ENCODE assay signal across 10 cellular contexts in the genomic region with DNA sequence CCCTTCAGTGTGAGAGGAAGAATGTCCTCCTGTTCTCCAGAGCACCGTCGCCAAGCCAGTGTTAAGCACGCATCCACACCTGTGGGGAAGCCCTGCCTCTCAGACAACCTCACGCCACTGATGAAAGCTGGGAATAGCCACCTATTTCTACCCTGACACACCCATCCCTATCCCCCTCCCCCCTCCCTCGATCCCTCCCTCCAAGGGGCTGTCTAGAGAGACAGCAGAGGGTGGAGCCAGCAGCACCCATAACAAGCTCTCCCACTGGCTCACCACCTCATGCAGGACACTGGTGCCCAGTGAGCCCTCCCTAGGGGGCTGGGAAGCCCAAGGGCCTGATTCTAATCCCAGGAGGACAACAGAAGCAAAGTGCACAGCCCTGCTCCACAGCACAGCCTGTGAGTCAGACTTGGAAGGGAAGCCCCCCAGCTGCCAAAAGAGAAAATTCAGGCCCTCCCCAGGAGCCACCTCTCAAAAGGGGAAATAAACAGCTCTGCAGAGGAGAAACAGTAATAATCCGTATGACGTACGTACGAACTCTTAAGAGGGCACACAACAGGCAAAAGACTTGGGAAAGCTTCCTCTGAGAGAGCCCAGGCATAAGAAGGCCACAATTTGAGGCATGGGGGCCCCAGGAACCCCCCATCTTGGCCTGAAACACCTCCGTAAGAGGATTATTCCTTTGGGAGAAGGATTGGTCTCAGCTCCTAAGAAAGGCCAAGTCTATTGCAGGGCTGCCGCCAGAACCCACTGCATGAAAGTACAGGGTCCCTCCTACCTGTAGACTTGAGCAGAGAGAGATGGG. TPM values are rescaled to one million over a fixed set of nuclear protein-coding genes. Genes with fewer than 3 reads are reported as not detected.
DNase-seq lines count a peak whose midpoint lies in the region; TF ChIP-seq lines count a peak whose summit lies in the region.
"Had no signal": no experiment of that assay in that cellular context is flagged by ENCODE, and none has a peak within 500 bp of the region (broad histone marks: within the 10 kb centered on the region; RNA-seq: fewer than 3 reads in every experiment).

No MANE protein-coding gene starts in this region.

- peak in 1 of 2 donors; percentile 6 for TF ChIP-seq POLR2A in sigmoid colon (IDR thresholded peaks at IDR 0.05)

- 33 to 48% methylated on average over 11 of the region's 11 CpGs for WGBS in sigmoid colon, 2 donors

- no peak overlapping the region for H3K27ac Mint-ChIP-seq in T-helper 2 cell treated with Interferon-gamma antibody and Interleukin-4, amounts not matched to agents 5 μg/mL and 100 μg/mL, for 36 hours
- H3K27ac Mint-ChIP-seq: nephron progenitor cell had no signal

- no peaks in the 10 kb centered on the region for H3K36me3 ChIP-seq in colonic mucosa
- H3K36me3 ChIP-seq in sigmoid colon = peaks cover 0 to 7% (median 0%) of the 10 kb centered on the region in 4 donors
- no peaks in the 10 kb centered on the region for H3K36me3 ChIP-seq in brain microvascular endothelial cell (replicated peaks)

- H3K9me3 Mint-ChIP-seq in T-helper 2 cell treated with Interferon-gamma antibody and Interleukin-4, amounts not matched to agents 5 μg/mL and 100 μg/mL, for 36 hours = no peaks in the 10 kb centered on the region
- H3K9me3 Mint-ChIP-seq: nephron progenitor cell had no signal

- peak overlapping the region; percentile 52 to 82 for H3K9ac ChIP-seq in colonic mucosa (ENCODE audit: low read depth in 2 of 2, low read length in 2 of 2)

- in situ Hi-C loops in brain microvascular endothelial cell (cut with HindIII; ENCODE audit: low pct_ligation_motif_present, low sequenced_read_pairs) = no loop called here

- TF ChIP-seq CTCF in colonic mucosa (IDR thresholded peaks at IDR 0.05) = no peak
- no peak for TF ChIP-seq CTCF in sigmoid colon (IDR thresholded peaks at IDR 0.05)
- TF ChIP-seq CTCF in brain microvascular endothelial cell (IDR thresholded peaks at IDR 0.05; ENCODE audit: low read depth, low read length, missing control alignments) = no peak

- no peak for TF ChIP-seq EP300 in sigmoid colon (IDR thresholded peaks at IDR 0.05)

- peaks cover 4% of the 10 kb centered on the region for H3K27me3 Mint-ChIP-seq in T-helper 2 cell treated with Interferon-gamma antibody and Interleukin-4, amounts not matched to agents 5 μg/mL and 100 μg/mL, for 36 hours (ENCODE audit: low read depth)

- no peak overlapping the region for H3K4me3 ChIP-seq in colonic mucosa
- H3K4me3 ChIP-seq in sigmoid colon = no peak overlapping the region
- H3K4me3 ChIP-seq in brain microvascular endothelial cell (ENCODE audit: low read depth, low read length) = no peak overlapping the region

- no peaks in the 10 kb centered on the region for H3K27me3 ChIP-seq in colonic mucosa
- H3K27me3 ChIP-seq in sigmoid colon = no peaks in the 10 kb centered on the region
- H3K27me3 ChIP-seq in brain microvascular endothelial cell (replicated peaks) = no peaks in the 10 kb centered on the region

- no peaks in the 10 kb centered on the region for H3K36me3 Mint-ChIP-seq in T-helper 2 cell treated with Interferon-gamma antibody and Interleukin-4, amounts not matched to agents 5 μg/mL and 100 μg/mL, for 36 hours (ENCODE audit: low read depth)

- H3K4me3 Mint-ChIP-seq in T-helper 2 cell treated with Interferon-gamma antibody and Interleukin-4, amounts not matched to agents 5 μg/mL and 100 μg/mL, for 36 hours = no peak overlapping the region
- H3K4me3 Mint-ChIP-seq: nephron progenitor cell had no signal

- H3K4me1 Mint-ChIP-seq in T-helper 2 cell treated with Interferon-gamma antibody and Interleukin-4, amounts not matched to agents 5 μg/mL and 100 μg/mL, for 36 hours (ENCODE audit: low read depth) = peaks cover 5% of the 10 kb centered on the region

- H3K27ac ChIP-seq in colonic mucosa (peak overlapping the region; percentile 94), sigmoid colon (peak overlapping the region; percentile 82 to 92 (median 84)), brain microvascular endothelial cell (no peak overlapping the region)
- H3K27ac ChIP-seq: VCaP had no signal

- DNase-seq in H4 (ENCODE audit: low spot score) (peak; percentile 31), NCI-H69 (lab: John Stamatoyannopoulos, UW) (peak; percentile 87), colonic mucosa (peak; percentile 66), sigmoid colon (peak; percentile 77), EL (no peak), HT-29 (ENCODE audit: low spot score) (no peak), brain microvascular endothelial cell (no peak)
- DNase-seq in T-helper 2 cell treated with Interferon-gamma antibody and Interleukin-4, amounts not matched to agents 5 μg/mL and 100 μg/mL, for 36 hours (ENCODE audit: low spot score) = no peak
- DNase-seq: nephron progenitor cell had no signal

- H3K9me3 ChIP-seq in colonic mucosa = no peaks in the 10 kb centered on the region
- no peaks in the 10 kb centered on the region for H3K9me3 ChIP-seq in sigmoid colon

- peaks cover 21% of the 10 kb centered on the region for H3K4me1 ChIP-seq in colonic mucosa
- H3K4me1 ChIP-seq in sigmoid colon = peaks cover 0 to 59% (median 47%) of the 10 kb centered on the region in 4 donors

- intact Hi-C loops in colonic mucosa (cut with DNase I) (loop anchor here (10.0 kb wide), 1 partner anchor 168 kb away; a partner anchor contains a TSS), sigmoid colon (cut with DNase I) (no loop called here)

RNA-seq across cellular contexts. Expression of a gene that starts 7.7 kb away (rescaled TPM):
- total RNA-seq in H4 (2014; rRNA removed; shearing (Covaris generic)) = 2.0 and 3.3 TPM in 2 replicates
- total RNA-seq in colonic mucosa (10 to 100 TPM in 1 of 2 donors, 1 to 10 TPM in 1; 9.3 to 17.4 TPM), sigmoid colon (10 to 100 TPM in 2 of 4 donors, 1 to 10 TPM in 2; 6.4 to 19.5 (median 11.7) TPM)
- 10 to 100 TPM in 1 of 3 donors, 1 to 10 TPM in 2; 1.8 to 11.3 (median 2.3) TPM for polyA plus RNA-seq in sigmoid colon
- 0.99 and 1.6 TPM in 2 replicates for total RNA-seq in HT-29 (2014; rRNA removed; shearing (Covaris generic))

Comparison
In these comparisons a context has a peak if more than half of its experiments do, and no peak if none do; other contexts are left out.
1. DNase-seq: peak in H4 (single experiment), NCI-H69 (single experiment), colonic mucosa (single experiment) and sigmoid colon (single experiment); none in EL (single experiment), T-helper 2 cell treated with Interferon-gamma antibody and Interleukin-4, amounts not matched to agents 5 μg/mL and 100 μg/mL, for 36 hours (single experiment), HT-29 (single experiment) and brain microvascular endothelial cell (single experiment).